In the genomic region with DNA sequence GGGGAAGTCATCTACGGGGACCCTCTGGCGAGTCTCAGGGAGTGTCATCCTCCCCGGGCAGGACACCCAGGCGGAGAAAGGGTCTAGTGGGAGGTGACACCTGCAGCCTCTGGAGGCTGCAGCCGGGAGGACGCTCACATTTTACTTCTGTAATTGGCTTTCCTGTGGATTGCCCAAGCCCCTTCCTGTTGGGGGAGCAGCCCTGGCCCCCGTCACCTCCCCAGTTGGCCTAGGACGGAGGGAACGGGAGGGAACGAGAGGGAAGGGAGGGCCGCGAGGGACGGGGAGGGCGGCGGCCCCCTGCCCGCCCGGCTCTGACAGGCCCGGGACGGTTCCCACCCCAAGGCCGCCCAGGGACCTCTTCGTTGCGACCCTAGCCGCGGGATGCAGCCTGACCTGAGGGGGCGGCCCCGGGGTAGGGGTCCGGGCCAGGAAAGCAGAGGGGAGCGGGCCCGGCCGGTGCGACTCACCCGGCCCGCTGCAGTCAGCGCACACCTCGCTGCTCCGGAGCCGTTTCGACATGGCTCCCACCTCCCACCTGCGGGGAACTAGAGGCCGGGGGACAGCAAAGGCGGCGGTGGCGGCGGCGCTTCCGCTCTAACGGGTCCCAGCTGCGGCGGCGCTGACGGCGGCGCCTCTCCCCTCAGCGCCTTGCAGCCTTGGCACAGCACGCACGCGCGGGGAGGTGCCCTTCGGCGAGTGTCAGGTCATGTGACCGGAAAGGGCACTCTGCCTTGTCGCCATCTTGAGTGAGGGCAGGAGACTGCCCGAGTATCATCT, we compare ENCODE assay signal across 8 cellular contexts. TPM values are rescaled to one million over a fixed set of nuclear protein-coding genes. Genes with fewer than 3 reads are reported as not detected.
DNase-seq lines count a peak whose midpoint lies in the region; ATAC-seq lines count a peak whose summit lies in the region.

GIT2 (minus strand) TSS at position 666 of the 780 bp plus-strand sequence; CDS start at position 522, 144 bp downstream.

- peaks cover 58% of the 10 kb centered on the region for H4K20me1 ChIP-seq in BLaER1

- H3K27me3 ChIP-seq in BLaER1 = peaks cover 20% of the 10 kb centered on the region

- H3K27ac ChIP-seq in BLaER1 = peak within 1 kb of the TSS; percentile 97

- H3K9ac ChIP-seq in BLaER1 = peak within 1 kb of the TSS; percentile 97

- peaks cover 50% of the 10 kb centered on the region for H3K4me1 ChIP-seq in BLaER1

- peaks cover 23% of the 10 kb centered on the region for H3K36me3 ChIP-seq in BLaER1

- ATAC-seq in GM19395 (IDR thresholded peaks at IDR 0.05; ENCODE audit: unreplicated experiment) (peak; percentile 60), HG03558 (IDR thresholded peaks at IDR 0.05; ENCODE audit: extremely low read depth, unreplicated experiment) (peak; percentile 35), left lobe of liver (peak; percentile 81)

- H3K4me2 ChIP-seq in BLaER1 = peak within 1 kb of the TSS; percentile 87

- no peaks in the 10 kb centered on the region for H3K9me3 ChIP-seq in BLaER1

- DNase-seq in NCI-H748 treated with DMSO at 0.1 percent for 48 hours (lab: John Stamatoyannopoulos, UW) = peak; percentile 80
- peak; percentile 78 to 94 for DNase-seq in activated CD4-positive, alpha-beta T cell treated with anti-CD3 and anti-CD28 coated beads, Interleukin-2, amount 50 U/mL, for 24 hours (ENCODE audit: low read depth in 1 of 2, low spot score in 1 of 2)
- DNase-seq in dedifferentiated amniotic fluid mesenchymal stem cell (ENCODE audit: extremely low spot score) = peak; percentile 87
- peak; percentile 95 for DNase-seq in left lobe of liver (ENCODE audit: low spot score)
- DNase-seq in stimulated activated CD4-positive, alpha-beta T cell treated with anti-CD3 and anti-CD28 coated beads, Interleukin-2, amount 100 ng/mL, for 24 hours = peak; percentile 93

- peak within 1 kb of the TSS; percentile 98 for H3K4me3 ChIP-seq in BLaER1

RNA-seq across cellular contexts. Expression of gene GIT2, which starts in this region (rescaled TPM):
- total RNA-seq in left lobe of liver = 15.5 TPM

Comparison
In these comparisons a context has a peak if more than half of its experiments do, and no peak if none do; other contexts are left out.
1. Peak in every context shown above with its lines: DNase-seq, ATAC-seq, H3K4me3 ChIP-seq and H3K27ac ChIP-seq.